In genomic region chr11:44568706-44569473, GRCh38 we compare ENCODE assay signal across 8 cellular contexts. TPM values are rescaled to one million over a fixed set of nuclear protein-coding genes. Genes with fewer than 3 reads are reported as not detected.
DNase-seq lines count a peak whose midpoint lies in the region; TF ChIP-seq lines count a peak whose summit lies in the region.

No MANE protein-coding gene starts in this region.

- H3K9me3 ChIP-seq in osteoblast (ENCODE audit: low read depth, low read length): no peaks in the 10 kb centered on the region
- no peaks in the 10 kb centered on the region for H3K9me3 ChIP-seq in thymus (ENCODE audit: control insufficient read depth)

- peaks cover 51% of the 10 kb centered on the region for H3K79me2 ChIP-seq in osteoblast (ENCODE audit: insufficient read depth, low read length)

- no peaks in the 10 kb centered on the region for H4K20me1 ChIP-seq in osteoblast (ENCODE audit: insufficient read depth, low read length)

- TF ChIP-seq POLR2A in NB4 (IDR thresholded peaks at IDR 0.05; ENCODE audit: extremely low read depth, insufficient read length) (no peak), erythroblast (IDR thresholded peaks at IDR 0.05; ENCODE audit: low read length) (peak; percentile 34)

- CTCF ChIA-PET in GM10248 (lab: Yijun Ruan, JAX): interaction anchor here (0.7 to 2.3 kb wide), 13 partner anchors 9 to 342 kb away, joined by 3 to 16 read pairs (median 3); no protein-coding TSS in a partner anchor

- H3K4me3 ChIP-seq in HFF-Myc (replicated peaks; ENCODE audit: low read depth, low read length) (no peak overlapping the region), NB4 (ENCODE audit: low read depth, low read length) (peak overlapping the region; percentile 45), osteoblast (ENCODE audit: insufficient read depth, low read length) (peak overlapping the region; percentile 22), thymus (ENCODE audit: low read length) (peak overlapping the region; percentile 65)

- H3K4me2 ChIP-seq in osteoblast (ENCODE audit: insufficient read depth, low read length): peak overlapping the region; percentile 56

- no peaks in the 10 kb centered on the region for H3K27me3 ChIP-seq in osteoblast (ENCODE audit: insufficient read depth, low read length)
- H3K27me3 ChIP-seq in thymus (ENCODE audit: control insufficient read depth, insufficient read depth): no peaks in the 10 kb centered on the region

- H3K36me3 ChIP-seq in osteoblast (ENCODE audit: insufficient read depth, low read length) (no peaks in the 10 kb centered on the region), thymus (ENCODE audit: control insufficient read depth, insufficient read depth) (peaks cover 4% of the 10 kb centered on the region)

- WGBS in thymus: 5% methylated on average over 14 of the region's 14 CpGs

- TF ChIP-seq CTCF in GM10248 (IDR thresholded peaks at IDR 0.05; ENCODE audit: control extremely low read depth, extremely low read depth, low read depth, missing control alignments): no peak
- TF ChIP-seq CTCF in HFF-Myc (IDR thresholded peaks at IDR 0.05; ENCODE audit: low read depth, low read length, missing control alignments): no peak
- TF ChIP-seq CTCF in NB4 (IDR thresholded peaks at IDR 0.05; ENCODE audit: low read depth, low read length): no peak
- no peak for TF ChIP-seq CTCF in osteoblast (IDR thresholded peaks at IDR 0.05; ENCODE audit: extremely low read depth, low read depth, low read length)

- peak; percentile 77 for DNase-seq in GM10248 (ENCODE audit: extremely low spot score)
- peak; percentile 52 for DNase-seq in HFF-Myc (ENCODE audit: extremely low read depth, low read depth)
- peak; percentile 96 for DNase-seq in NB4 (ENCODE audit: low read depth)
- DNase-seq in activated CD8-positive, alpha-beta memory T cell treated with anti-CD3 and anti-CD28 coated beads, Interleukin-2, amount 50 U/mL, for 48 hours: peak; percentile 89
- DNase-seq in erythroblast (lab: John Stamatoyannopoulos, UW): peak in 1 of 2 experiments; percentile 67
- DNase-seq in osteoblast (ENCODE audit: insufficient read length, low spot score, missing footprints): peak; percentile 99
- DNase-seq in NCI-H187 (lab: John Stamatoyannopoulos, UW): no peak

- H3K4me1 ChIP-seq in osteoblast (ENCODE audit: insufficient read depth, low read length) (peaks cover 78% of the 10 kb centered on the region), thymus (ENCODE audit: control insufficient read depth, insufficient read depth, low read length) (peaks cover 60% of the 10 kb centered on the region)

- POLR2A ChIA-PET in GM10248 (lab: Yijun Ruan, JAX): interaction anchor here (0.6 to 2.4 kb wide), 5 partner anchors 9 to 43 kb away, joined by 3 to 11 read pairs (median 5); no protein-coding TSS in a partner anchor

- H3K27ac ChIP-seq in osteoblast (ENCODE audit: low read depth, low read length): peak overlapping the region; percentile 89
- peak overlapping the region; percentile 79 for H3K27ac ChIP-seq in thymus (ENCODE audit: low read depth)

- H2AFZ ChIP-seq in osteoblast (ENCODE audit: low read length): peak overlapping the region; percentile 38

RNA-seq across cellular contexts. Expression of gene CD82, which starts 3.4 kb away (rescaled TPM):
- 14.7 and 23.2 TPM in 2 replicates for total RNA-seq in osteoblast
- polyA plus RNA-seq in thymus: 34.9 TPM

Comparison
In these comparisons a context has a peak if more than half of its experiments do, and no peak if none do; other contexts are left out.
1. DNase-seq: peak in GM10248 (single experiment), HFF-Myc (single experiment), NB4 (single experiment), activated CD8-positive, alpha-beta memory T cell treated with anti-CD3 and anti-CD28 coated beads, Interleukin-2, amount 50 U/mL, for 48 hours (single experiment) and osteoblast (single experiment); none in NCI-H187 (0 of 2).